ENCODE assay signal across 15 cellular contexts in the genomic region with DNA sequence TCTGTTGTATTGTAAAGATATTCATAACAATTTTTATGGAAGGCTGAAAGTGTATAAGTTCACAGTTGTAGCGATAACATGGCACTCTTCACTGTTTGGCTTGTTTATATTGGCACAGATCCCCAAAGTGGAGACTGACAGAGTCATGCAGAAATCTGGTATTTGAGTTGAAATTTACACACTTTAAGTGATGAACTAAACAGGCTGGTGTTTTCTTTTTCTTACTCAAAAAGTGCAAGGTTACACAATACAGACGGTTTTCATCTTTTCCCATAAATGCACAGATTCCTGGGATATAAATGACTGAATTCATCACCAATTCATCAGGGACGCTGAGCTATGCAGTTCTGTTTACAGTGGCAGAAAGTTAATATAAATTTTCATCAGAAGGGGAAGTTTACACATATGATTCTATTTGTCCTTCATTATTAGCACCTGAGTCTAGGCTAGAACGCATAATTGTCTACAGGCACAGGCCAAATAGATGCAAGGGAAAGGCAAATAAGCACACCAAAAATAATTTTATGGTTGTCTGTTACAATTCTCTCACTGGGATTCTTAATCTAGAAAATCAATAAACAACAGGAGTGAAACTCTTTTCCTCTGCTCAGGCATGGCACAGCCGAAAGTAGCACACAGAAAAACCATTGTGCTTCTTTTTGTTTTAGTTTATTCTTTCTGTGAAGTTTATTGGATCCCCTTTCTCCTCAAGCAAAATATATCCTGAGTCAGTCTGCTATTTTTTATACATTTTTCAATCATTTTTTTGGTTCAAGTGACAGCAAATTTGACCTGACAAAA.
DNase-seq lines count a peak whose midpoint lies in the region; ATAC-seq and TF ChIP-seq lines count a peak whose summit lies in the region.
"Had no signal": no experiment of that assay in that cellular context is flagged by ENCODE, and none has a peak within 500 bp of the region (broad histone marks: within the 10 kb centered on the region; RNA-seq: fewer than 3 reads in every experiment).

No MANE protein-coding gene starts in this region.

- no peak overlapping the region for H3K4me3 ChIP-seq in astrocyte of the spinal cord (ENCODE audit: low read depth, low read length)
- H3K4me3 ChIP-seq: BLaER1 treated with 17β-estradiol and CSF1 and Interleukin-3, amounts not matched to agents 10 nM and 100 nM; cardiac muscle cell; lower lobe of right lung had no signal

- in situ Hi-C loops in astrocyte of the spinal cord (cut with HindIII; ENCODE audit: low sequenced_read_pairs), result no loop called here

- TF ChIP-seq CTCF in astrocyte of the spinal cord (IDR thresholded peaks at IDR 0.05; ENCODE audit: low read depth, low read length), result no peak

- no peak for ATAC-seq in GM18907 (IDR thresholded peaks at IDR 0.05; ENCODE audit: unreplicated experiment)
- ATAC-seq in HG03159 (IDR thresholded peaks at IDR 0.05; ENCODE audit: unreplicated experiment), result no peak
- ATAC-seq: gastroesophageal sphincter, HCT116 had no signal

- peak; percentile 7 for DNase-seq in COR-L47 (lab: John Stamatoyannopoulos, UW)
- peak; percentile 2 for DNase-seq in M059J (ENCODE audit: low read depth)
- DNase-seq in astrocyte of the spinal cord (ENCODE audit: low read depth, low spot score), result peak; percentile 36
- DNase-seq in left kidney (ENCODE audit: low read depth, low spot score), result peak; percentile 29
- DNase-seq in stimulated activated CD4-positive, alpha-beta T cell treated with anti-CD3 and anti-CD28 coated beads, Interleukin-1b, Interleukin-23, amount 100 ng/mL, for 48 hours, result no peak
- no peak for DNase-seq in HK-2 (ENCODE audit: unreplicated experiment)
- DNase-seq: lower lobe of right lung; occipital lobe; stimulated activated CD4-positive, alpha-beta T cell treated with anti-CD3 and anti-CD28 coated beads, Interleukin-4, amount 100 ng/mL, for 24 hours had no signal

Comparison
In these comparisons a context has a peak if more than half of its experiments do, and no peak if none do; other contexts are left out.
1. DNase-seq: peak in COR-L47 (single experiment), M059J (single experiment), astrocyte of the spinal cord (single experiment) and left kidney (single experiment); none in stimulated activated CD4-positive, alpha-beta T cell treated with anti-CD3 and anti-CD28 coated beads, Interleukin-1b, Interleukin-23, amount 100 ng/mL, for 48 hours (single experiment) and HK-2 (single experiment).